ENCODE assay signal across 1 cellular context in genomic region chr9:111349766-111350165, GRCh38.
A peak's percentile ranks its signal among the peaks of the same experiment; 100 is the strongest.
TF ChIP-seq lines count a peak whose summit lies in the region.

No MANE protein-coding gene starts in this region.

TF ChIP-seq in HepG2, 621 proteins besides CTCF, POLR2A, EP300 and RAD21 (continued from another document and continues in another):
- no peak for TF ChIP-seq ZNF318 (CRISPR knock-in tag; IDR thresholded peaks at IDR 0.05)
- no peak for TF ChIP-seq ZNF616 (CRISPR knock-in tag; IDR thresholded peaks at IDR 0.05; ENCODE audit: low read depth)
- peak; percentile 38 to 46; a peak in 3 of 4 replicates for TF ChIP-seq MAFK (conservative IDR thresholded peaks at IDR 0.05 in 1 of 2, IDR thresholded peaks at IDR 0.05 in 1 of 2; ENCODE audit: low read length in 2 of 2)
- no peak for TF ChIP-seq PBX3 (CRISPR knock-in tag; IDR thresholded peaks at IDR 0.05; ENCODE audit: borderline replicate concordance)
- TF ChIP-seq, protein P1, sequence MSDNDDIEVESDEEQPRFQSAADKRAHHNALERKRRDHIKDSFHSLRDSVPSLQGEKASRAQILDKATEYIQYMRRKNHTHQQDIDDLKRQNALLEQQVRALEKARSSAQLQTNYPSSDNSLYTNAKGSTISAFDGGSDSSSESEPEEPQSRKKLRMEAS (IDR thresholded peaks at IDR 0.05) = no peak
- TF ChIP-seq KMT2B (CRISPR knock-in tag; IDR thresholded peaks at IDR 0.05) = no peak; the same call in 1 of the 2 replicates
- no peak for TF ChIP-seq ZNF614 (CRISPR knock-in tag; IDR thresholded peaks at IDR 0.05; ENCODE audit: borderline replicate concordance)
- TF ChIP-seq ZNF382 (CRISPR knock-in tag; IDR thresholded peaks at IDR 0.05; ENCODE audit: borderline replicate concordance) = no peak
- TF ChIP-seq PLRG1 (conservative IDR thresholded peaks at IDR 0.05) = no peak
- no peak for TF ChIP-seq POLR2G (IDR thresholded peaks at IDR 0.05; ENCODE audit: low read depth, low read length)
- TF ChIP-seq ADNP (CRISPR knock-in tag; IDR thresholded peaks at IDR 0.05) = no peak
- TF ChIP-seq PITX1 (CRISPR knock-in tag; IDR thresholded peaks at IDR 0.05) = 0 out of 2 replicates have a peak, but pooled peaks have one; percentile 34
- TF ChIP-seq MYC (CRISPR knock-in tag; IDR thresholded peaks at IDR 0.05; ENCODE audit: borderline replicate concordance) = no peak
- no peak for TF ChIP-seq TRAFD1 (CRISPR knock-in tag; IDR thresholded peaks at IDR 0.05; ENCODE audit: borderline replicate concordance)
- TF ChIP-seq CBX5 (CRISPR knock-in tag; IDR thresholded peaks at IDR 0.05; ENCODE audit: borderline replicate concordance) = no peak
- TF ChIP-seq ZMAT3 (CRISPR knock-in tag; conservative IDR thresholded peaks at IDR 0.05) = no peak
- peak; percentile 55; the same call in 1 of the 2 replicates for TF ChIP-seq FOXP1 (IDR thresholded peaks at IDR 0.05)
- peak; percentile 95 for TF ChIP-seq FOXP1 (CRISPR knock-in tag; IDR thresholded peaks at IDR 0.05)
- no peak for TF ChIP-seq ZBTB7A (CRISPR knock-in tag; IDR thresholded peaks at IDR 0.05)
- TF ChIP-seq SIN3A (IDR thresholded peaks at IDR 0.05; ENCODE audit: borderline replicate concordance, low read depth, low read length) = no peak
- TF ChIP-seq, protein P2, sequence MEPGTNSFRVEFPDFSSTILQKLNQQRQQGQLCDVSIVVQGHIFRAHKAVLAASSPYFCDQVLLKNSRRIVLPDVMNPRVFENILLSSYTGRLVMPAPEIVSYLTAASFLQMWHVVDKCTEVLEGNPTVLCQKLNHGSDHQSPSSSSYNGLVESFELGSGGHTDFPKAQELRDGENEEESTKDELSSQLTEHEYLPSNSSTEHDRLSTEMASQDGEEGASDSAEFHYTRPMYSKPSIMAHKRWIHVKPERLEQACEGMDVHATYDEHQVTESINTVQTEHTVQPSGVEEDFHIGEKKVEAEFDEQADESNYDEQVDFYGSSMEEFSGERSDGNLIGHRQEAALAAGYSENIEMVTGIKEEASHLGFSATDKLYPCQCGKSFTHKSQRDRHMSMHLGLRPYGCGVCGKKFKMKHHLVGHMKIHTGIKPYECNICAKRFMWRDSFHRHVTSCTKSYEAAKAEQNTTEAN (CRISPR knock-in tag; conservative IDR thresholded peaks at IDR 0.05) = no peak
- no peak for TF ChIP-seq ZNF143 (CRISPR knock-in tag; IDR thresholded peaks at IDR 0.05)
- TF ChIP-seq ZNF558 (CRISPR knock-in tag; IDR thresholded peaks at IDR 0.05; ENCODE audit: borderline replicate concordance) = no peak; the same call in 1 of the 2 replicates
- no peak for TF ChIP-seq SOX13 (IDR thresholded peaks at IDR 0.05)
- peak in 1 of 2 experiments; percentile 92; a peak in 2 of 4 replicates for TF ChIP-seq SOX13 (CRISPR knock-in tag; conservative IDR thresholded peaks at IDR 0.05 in 1 of 2, IDR thresholded peaks at IDR 0.05 in 1 of 2)
- TF ChIP-seq ZNF34 (CRISPR knock-in tag; IDR thresholded peaks at IDR 0.05; ENCODE audit: borderline replicate concordance) = no peak
- no peak for TF ChIP-seq ZC3H13 (CRISPR knock-in tag; IDR thresholded peaks at IDR 0.05)
- TF ChIP-seq ZSCAN9 (CRISPR knock-in tag; IDR thresholded peaks at IDR 0.05; ENCODE audit: borderline replicate concordance) = 0 out of 2 replicates have a peak, but pooled peaks have one; percentile 36
- no peak for TF ChIP-seq ZFY (CRISPR knock-in tag; IDR thresholded peaks at IDR 0.05)
- no peak for TF ChIP-seq ZBTB46 (CRISPR knock-in tag; IDR thresholded peaks at IDR 0.05; ENCODE audit: borderline replicate concordance)
- TF ChIP-seq WIZ (CRISPR knock-in tag; IDR thresholded peaks at IDR 0.05) = no peak
- no peak for TF ChIP-seq ZNF292 (CRISPR knock-in tag; IDR thresholded peaks at IDR 0.05; ENCODE audit: borderline replicate concordance, low read depth)
- peak; percentile 93 for TF ChIP-seq RCOR2 (CRISPR knock-in tag; IDR thresholded peaks at IDR 0.05)
- TF ChIP-seq XBP1 (CRISPR knock-in tag; IDR thresholded peaks at IDR 0.05) = no peak
- no peak for TF ChIP-seq SP4 (CRISPR knock-in tag; IDR thresholded peaks at IDR 0.05)
- no peak for TF ChIP-seq ZBTB34 (CRISPR knock-in tag; IDR thresholded peaks at IDR 0.05)
- TF ChIP-seq, protein P3, sequence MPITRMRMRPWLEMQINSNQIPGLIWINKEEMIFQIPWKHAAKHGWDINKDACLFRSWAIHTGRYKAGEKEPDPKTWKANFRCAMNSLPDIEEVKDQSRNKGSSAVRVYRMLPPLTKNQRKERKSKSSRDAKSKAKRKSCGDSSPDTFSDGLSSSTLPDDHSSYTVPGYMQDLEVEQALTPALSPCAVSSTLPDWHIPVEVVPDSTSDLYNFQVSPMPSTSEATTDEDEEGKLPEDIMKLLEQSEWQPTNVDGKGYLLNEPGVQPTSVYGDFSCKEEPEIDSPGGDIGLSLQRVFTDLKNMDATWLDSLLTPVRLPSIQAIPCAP (CRISPR knock-in tag; IDR thresholded peaks at IDR 0.05; ENCODE audit: low read depth) = no peak
- TF ChIP-seq, protein P4, sequence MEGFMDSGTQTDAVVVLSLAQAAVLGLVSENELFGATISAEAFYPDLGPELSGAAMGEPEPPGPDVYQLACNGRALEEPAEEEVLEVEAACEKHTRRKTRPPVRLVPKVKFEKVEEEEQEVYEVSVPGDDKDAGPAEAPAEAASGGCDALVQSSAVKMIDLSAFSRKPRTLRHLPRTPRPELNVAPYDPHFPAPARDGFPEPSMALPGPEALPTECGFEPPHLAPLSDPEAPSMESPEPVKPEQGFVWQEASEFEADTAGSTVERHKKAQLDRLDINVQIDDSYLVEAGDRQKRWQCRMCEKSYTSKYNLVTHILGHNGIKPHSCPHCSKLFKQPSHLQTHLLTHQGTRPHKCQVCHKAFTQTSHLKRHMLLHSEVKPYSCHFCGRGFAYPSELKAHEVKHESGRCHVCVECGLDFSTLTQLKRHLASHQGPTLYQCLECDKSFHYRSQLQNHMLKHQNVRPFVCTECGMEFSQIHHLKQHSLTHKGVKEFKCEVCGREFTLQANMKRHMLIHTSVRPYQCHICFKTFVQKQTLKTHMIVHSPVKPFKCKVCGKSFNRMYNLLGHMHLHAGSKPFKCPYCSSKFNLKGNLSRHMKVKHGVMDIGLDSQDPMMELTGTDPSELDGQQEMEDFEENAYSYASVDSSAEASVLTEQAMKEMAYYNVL (CRISPR knock-in tag; IDR thresholded peaks at IDR 0.05; ENCODE audit: borderline replicate concordance) = no peak
- TF ChIP-seq REPIN1 (CRISPR knock-in tag; IDR thresholded peaks at IDR 0.05; ENCODE audit: borderline replicate concordance, low read depth) = no peak
- peak in 1 of 2 experiments; percentile 37; a peak in 1 of 4 replicates for TF ChIP-seq ATF4 (CRISPR knock-in tag; IDR thresholded peaks at IDR 0.05)
- no peak for TF ChIP-seq HIVEP1 (CRISPR knock-in tag; IDR thresholded peaks at IDR 0.05)
- TF ChIP-seq MED13 (CRISPR knock-in tag; IDR thresholded peaks at IDR 0.05) = no peak
- no peak for TF ChIP-seq ZBTB42 (CRISPR knock-in tag; IDR thresholded peaks at IDR 0.05)
- no peak for TF ChIP-seq TSC22D2 (CRISPR knock-in tag; IDR thresholded peaks at IDR 0.05; ENCODE audit: borderline replicate concordance)
- no peak for TF ChIP-seq ZBTB7B (CRISPR knock-in tag; IDR thresholded peaks at IDR 0.05)
- TF ChIP-seq GATAD2A (CRISPR knock-in tag; IDR thresholded peaks at IDR 0.05) = peak; percentile 96
- TF ChIP-seq ZFP36L2 (CRISPR knock-in tag; IDR thresholded peaks at IDR 0.05) = no peak
